ENCODE assay signal across 16 cellular contexts in the genomic region with DNA sequence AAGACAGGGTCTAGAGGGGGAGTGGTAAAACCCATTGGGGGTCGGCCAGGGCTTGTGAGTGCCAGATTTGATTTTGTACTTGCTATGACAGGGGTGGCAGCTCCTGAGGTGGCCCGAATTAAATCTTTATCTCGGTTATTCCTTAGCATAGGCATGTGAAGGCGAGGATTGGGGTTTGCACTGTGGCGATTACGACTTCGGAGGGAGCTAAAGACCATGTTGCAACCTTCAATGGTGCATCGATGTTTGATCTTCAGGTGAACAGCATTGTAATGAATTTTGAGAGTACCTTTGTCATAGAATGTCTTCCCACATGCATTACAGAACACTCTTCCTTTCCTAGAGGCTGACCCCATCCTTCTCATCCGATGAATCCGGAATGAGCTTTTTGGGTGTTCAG.
DNase-seq lines count a peak whose midpoint lies in the region; ATAC-seq and TF ChIP-seq lines count a peak whose summit lies in the region.
"Had no signal": no experiment of that assay in that cellular context is flagged by ENCODE, and none has a peak within 500 bp of the region (broad histone marks: within the 10 kb centered on the region; RNA-seq: fewer than 3 reads in every experiment).

No MANE protein-coding gene starts in this region.

- no peak overlapping the region for H4K5ac ChIP-seq in H9 (ENCODE audit: insufficient read length, low read depth, low read length)

- H2BK20ac ChIP-seq in H9 (ENCODE audit: low read depth, low read length, poor library complexity, severe bottlenecking): no peak overlapping the region

- WGBS in H9 (ENCODE audit: extremely low coverage, insufficient read length, low lambda C conversion rate): no CpG with 5 or more reads among the region's 10 CpGs

- H3K27ac ChIP-seq in H9 (ENCODE audit: insufficient read length, low read depth, low read length): no peak overlapping the region
- H3K27ac ChIP-seq in neural progenitor cell: no peak overlapping the region

- no peak overlapping the region for H3K4me3 ChIP-seq in GM12865 (ENCODE audit: low read depth, low read length)
- H3K4me3 ChIP-seq in neural progenitor cell: no peak overlapping the region
- H3K4me3 ChIP-seq: GM12878 had no signal

- H3K27me3 ChIP-seq in H9 (ENCODE audit: insufficient read depth, low read length) (no peaks in the 10 kb centered on the region), neural progenitor cell (peaks cover 10% of the 10 kb centered on the region)
- H3K27me3 ChIP-seq: BE2C had no signal

- no peak overlapping the region for H3K18ac ChIP-seq in H9 (ENCODE audit: insufficient read length, low read depth, low read length)

- H3K23me2 ChIP-seq in H9 (ENCODE audit: insufficient read length, low read depth, low read length, poor library complexity, severe bottlenecking): no peaks in the 10 kb centered on the region

- no peak overlapping the region for H3K23ac ChIP-seq in H9 (ENCODE audit: insufficient read length, low read depth, low read length)

- H2AFZ ChIP-seq in H9 (ENCODE audit: low read length) (no peak overlapping the region), neural progenitor cell (replicated peaks) (no peak overlapping the region)

- no peak for DNase-seq in GM12865 (ENCODE audit: low read depth)
- DNase-seq in H9: no peak
- DNase-seq in WTC11 (ENCODE audit: low spot score): no peak
- DNase-seq in neural progenitor cell (ENCODE audit: low spot score): no peak
- DNase-seq in DMS153 (lab: John Stamatoyannopoulos, UW): no peak
- DNase-seq: BE2C; C1 segment of cervical spinal cord; CD4-positive, CD25-positive, alpha-beta regulatory T cell; CD8-positive, alpha-beta memory T cell; COR-L47; DMS 273 treated with DMSO at 0.1 percent for 48 hours; KG1 had no signal

- H3T11ph ChIP-seq in H9 (ENCODE audit: low read length): no peak overlapping the region

- no peak overlapping the region for H2AK5ac ChIP-seq in H9 (ENCODE audit: insufficient read length, low read length)

- no peaks in the 10 kb centered on the region for H3K79me1 ChIP-seq in H9 (ENCODE audit: insufficient read depth, low read depth, low read length, poor library complexity, severe bottlenecking)

- H3K4me1 ChIP-seq in H9 (ENCODE audit: insufficient read depth, low read length) (peaks cover 4% of the 10 kb centered on the region; the same call in 1 of the 2 replicates), neural progenitor cell (peaks cover 10% of the 10 kb centered on the region)
- H3K4me1 ChIP-seq: BE2C had no signal

- H2BK120ac ChIP-seq in H9 (ENCODE audit: low read depth, low read length, poor library complexity, severe bottlenecking): no peak overlapping the region

- CTCF ChIA-PET in WTC11 (lab: Charles Lee): interaction anchor here (0.5 kb wide), 1 partner anchor 349 kb away, joined by 4 read pairs; no protein-coding TSS in a partner anchor

- no peaks in the 10 kb centered on the region for H3K36me3 ChIP-seq in neural progenitor cell
- H3K36me3 ChIP-seq: BE2C had no signal

- no peak overlapping the region for H3K9ac ChIP-seq in H9 (ENCODE audit: extremely low read depth, insufficient read length, low read length)
- H3K9ac ChIP-seq in neural progenitor cell: no peak overlapping the region

- H3K4ac ChIP-seq in H9 (ENCODE audit: low read depth, low read length): no peak overlapping the region

- H4K20me1 ChIP-seq in H9 (ENCODE audit: control insufficient read depth, insufficient read depth, insufficient read length) (peaks cover 2% of the 10 kb centered on the region), neural progenitor cell (ENCODE audit: low read depth) (no peaks in the 10 kb centered on the region)

- H3K56ac ChIP-seq in H9 (ENCODE audit: insufficient read length, low read depth, low read length): no peak overlapping the region

- ATAC-seq in WTC11: peak; percentile 65; the same call in 1 of the 2 replicates
- no peak for ATAC-seq in HG02852 (IDR thresholded peaks at IDR 0.05; ENCODE audit: unreplicated experiment)
- ATAC-seq in HG03571 (IDR thresholded peaks at IDR 0.05; ENCODE audit: unreplicated experiment): no peak
- ATAC-seq: GM12878, HCT116 had no signal

- H2BK5ac ChIP-seq in H9 (ENCODE audit: insufficient read length, low read length): no peak overlapping the region

- H3K79me2 ChIP-seq in H9 (ENCODE audit: insufficient read depth, low read length) (no peaks in the 10 kb centered on the region), neural progenitor cell (ENCODE audit: low read depth) (no peaks in the 10 kb centered on the region)

- H3K36me3 Mint-ChIP-seq in H9 (ENCODE audit: insufficient read depth in 1 of 3, low read depth in 3 of 3) (peaks cover 22 to 33% (median 24%) of the 10 kb centered on the region in 3 experiments), WTC11 (peaks cover 14% of the 10 kb centered on the region), neural progenitor cell (peaks cover 12% of the 10 kb centered on the region)
- H3K36me3 Mint-ChIP-seq: CD4-positive, CD25-positive, alpha-beta regulatory T cell; CD8-positive, alpha-beta memory T cell had no signal

- POLR2A ChIA-PET in WTC11 (lab: Charles Lee): no interaction called here

- no peak overlapping the region for H3K14ac ChIP-seq in H9 (ENCODE audit: insufficient read depth, low read length)

- H3K4me3 Mint-ChIP-seq in H9 (no peak overlapping the region), WTC11 (no peak overlapping the region), neural progenitor cell (no peak overlapping the region)
- H3K4me3 Mint-ChIP-seq: CD4-positive, CD25-positive, alpha-beta regulatory T cell; CD8-positive, alpha-beta memory T cell had no signal

- peak; percentile 2 for TF ChIP-seq CTCF in GM12865 (IDR thresholded peaks at IDR 0.05; ENCODE audit: insufficient read depth, low read depth, low read length, missing control alignments)
- peak; percentile 45 for TF ChIP-seq CTCF in H9 (conservative IDR thresholded peaks at IDR 0.05)
- no peak for TF ChIP-seq CTCF in WTC11 (IDR thresholded peaks at IDR 0.05)
- TF ChIP-seq CTCF in neural progenitor cell (IDR thresholded peaks at IDR 0.05): peak; percentile 30

- no peak overlapping the region for H2BK12ac ChIP-seq in H9 (ENCODE audit: insufficient read length, low read depth, low read length)

- 0 out of 7 replicates have a peak overlapping the region, but pooled peaks of 1 of the 3 experiments have one; percentile 19 for H3K27ac Mint-ChIP-seq in H9
- H3K27ac Mint-ChIP-seq in WTC11: no peak overlapping the region; the same call in 1 of the 2 replicates
- H3K27ac Mint-ChIP-seq in neural progenitor cell: peak overlapping the region; percentile 72
- H3K27ac Mint-ChIP-seq: CD4-positive, CD25-positive, alpha-beta regulatory T cell; CD8-positive, alpha-beta memory T cell had no signal

- no peak overlapping the region for H2BK15ac ChIP-seq in H9 (ENCODE audit: low read depth, low read length)

- H3K9me3 ChIP-seq in H9 (ENCODE audit: control insufficient read depth, low read depth, low read length): no peaks in the 10 kb centered on the region
- no peaks in the 10 kb centered on the region for H3K9me3 ChIP-seq in neural progenitor cell (ENCODE audit: low read depth)
- H3K9me3 ChIP-seq: BE2C had no signal

- no peak overlapping the region for H4K8ac ChIP-seq in H9 (replicated peaks; ENCODE audit: insufficient read length, low read depth, low read length)

- H4K91ac ChIP-seq in H9 (ENCODE audit: insufficient read length, low read depth, low read length): no peak overlapping the region

- H3F3A ChIP-seq in neural progenitor cell (ENCODE audit: low read depth): no peaks in the 10 kb centered on the region

- H3K4me2 ChIP-seq in H9 (ENCODE audit: insufficient read depth, insufficient read length, low read length) (no peak overlapping the region), neural progenitor cell (no peak overlapping the region)

- H3K27me3 Mint-ChIP-seq in H9 (ENCODE audit: low read depth) (no peaks in the 10 kb centered on the region), WTC11 (ENCODE audit: low read depth) (peaks cover 2% of the 10 kb centered on the region; the same call in 1 of the 2 replicates), neural progenitor cell (ENCODE audit: insufficient read depth, low read depth) (peaks cover 2% of the 10 kb centered on the region)
- H3K27me3 Mint-ChIP-seq: CD4-positive, CD25-positive, alpha-beta regulatory T cell had no signal

- H3K4me1 Mint-ChIP-seq in H9 (peaks cover 17 to 18% of the 10 kb centered on the region in 2 experiments), WTC11 (peaks cover 20% of the 10 kb centered on the region), neural progenitor cell (peaks cover 13% of the 10 kb centered on the region)
- H3K4me1 Mint-ChIP-seq: CD4-positive, CD25-positive, alpha-beta regulatory T cell; CD8-positive, alpha-beta memory T cell had no signal

- H3K9me3 Mint-ChIP-seq in H9 (no peaks in the 10 kb centered on the region), WTC11 (peaks cover 10% of the 10 kb centered on the region), neural progenitor cell (peaks cover 11% of the 10 kb centered on the region)

TF ChIP-seq in WTC11, 78 proteins besides CTCF, POLR2A, EP300 and RAD21 (continues in another document):
- TF ChIP-seq NR3C1 (CRISPR knock-in tag; conservative IDR thresholded peaks at IDR 0.05; ENCODE audit: low read depth) (no peak), ZBTB43 (CRISPR knock-in tag; IDR thresholded peaks at IDR 0.05) (no peak), NR1H2 (CRISPR knock-in tag; IDR thresholded peaks at IDR 0.05) (no peak), IRF2 (CRISPR knock-in tag; IDR thresholded peaks at IDR 0.05; ENCODE audit: borderline replicate concordance, low read depth) (no peak), NFE2L1 (CRISPR knock-in tag; IDR thresholded peaks at IDR 0.05) (no peak)
